Comparison of ENCODE assay signal across 15 cellular contexts in the genomic region with DNA sequence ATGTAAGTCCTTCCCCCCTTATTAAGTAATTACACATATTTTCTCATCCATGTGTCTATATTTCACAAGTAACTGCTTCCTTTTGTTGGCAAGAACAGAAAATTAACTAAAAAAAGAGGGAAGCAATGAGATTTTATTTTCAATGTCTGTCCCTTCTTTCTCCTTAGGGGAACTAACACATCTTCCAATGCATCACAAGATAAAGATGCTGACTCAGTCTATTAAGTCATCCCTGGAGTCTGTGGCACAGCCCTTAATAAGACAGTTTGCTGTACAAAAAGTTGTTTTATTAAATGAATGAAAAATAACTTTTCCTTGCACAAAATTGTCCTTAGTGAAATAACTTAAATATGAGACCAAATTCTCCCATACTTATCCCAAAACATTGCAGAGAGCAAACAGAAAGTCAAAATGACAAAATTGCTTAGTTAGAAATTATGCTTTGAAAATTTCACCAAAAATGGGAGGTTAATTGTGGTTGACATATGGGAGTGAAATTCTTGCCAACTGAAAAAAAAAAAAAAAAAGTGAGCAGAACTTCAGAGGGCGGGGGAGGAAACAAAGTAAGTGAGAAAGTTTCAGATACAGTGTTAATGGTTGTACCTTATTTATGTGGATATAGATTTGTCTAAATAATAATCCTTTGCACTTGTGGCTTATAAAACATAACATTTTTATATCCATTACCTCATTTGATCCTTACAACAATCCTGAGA.
DNase-seq lines count a peak whose midpoint lies in the region; TF ChIP-seq lines count a peak whose summit lies in the region.
"Had no signal": no experiment of that assay in that cellular context is flagged by ENCODE, and none has a peak within 500 bp of the region (broad histone marks: within the 10 kb centered on the region; RNA-seq: fewer than 3 reads in every experiment).

No MANE protein-coding gene starts in this region.

- no peaks in the 10 kb centered on the region for H3K9me3 ChIP-seq in ascending aorta
- no peaks in the 10 kb centered on the region for H3K9me3 ChIP-seq in BE2C
- H3K9me3 ChIP-seq: left ventricle myocardium inferior, pancreas, SJCRH30, tibial nerve had no signal

- TF ChIP-seq CTCF in ascending aorta (IDR thresholded peaks at IDR 0.05) = no peak
- no peak for TF ChIP-seq CTCF in BE2C (IDR thresholded peaks at IDR 0.05; ENCODE audit: low read depth, low read length)

- no peak overlapping the region for H3K4me3 ChIP-seq in ascending aorta
- no peak overlapping the region for H3K4me3 ChIP-seq in BE2C (ENCODE audit: low read depth, low read length)
- H3K4me3 ChIP-seq: left ventricle myocardium inferior, pancreas, SJCRH30, tibial nerve had no signal

- no peaks in the 10 kb centered on the region for H3K36me3 ChIP-seq in ascending aorta
- no peaks in the 10 kb centered on the region for H3K36me3 ChIP-seq in BE2C
- H3K36me3 ChIP-seq: left ventricle myocardium inferior, pancreas, SJCRH30, tibial nerve had no signal

- H3K27ac ChIP-seq in ascending aorta = no peak overlapping the region
- H3K27ac ChIP-seq: C4-2B, left ventricle myocardium inferior, pancreas, SJCRH30, tibial nerve had no signal

- no peaks in the 10 kb centered on the region for H3K27me3 ChIP-seq in ascending aorta
- H3K27me3 ChIP-seq in BE2C = no peaks in the 10 kb centered on the region
- H3K27me3 ChIP-seq: pancreas, SJCRH30, tibial nerve had no signal

- no peaks in the 10 kb centered on the region for H3K4me1 ChIP-seq in ascending aorta
- H3K4me1 ChIP-seq in BE2C = no peaks in the 10 kb centered on the region
- H3K4me1 ChIP-seq: left ventricle myocardium inferior, pancreas, SJCRH30, tibial nerve had no signal

- intact Hi-C loops in ascending aorta (cut with DNase I) = loop anchor here (5.0 kb wide), 1 partner anchor 52 kb away; no protein-coding TSS in a partner anchor

- DNase-seq in AG20443 (ENCODE audit: low spot score) (peak; percentile 58), Kasumi-1 (lab: John Stamatoyannopoulos, UW) (peak; percentile 1 to 13), amniotic epithelial cell (ENCODE audit: low read depth) (peak; percentile 69), glomerular visceral epithelial cell (ENCODE audit: extremely low spot score) (peak; percentile 22), ascending aorta (ENCODE audit: low spot score in 2 of 2) (no peak), NCI-H526 (lab: John Stamatoyannopoulos, UW) (no peak), BE2C (no peak), SW480 (ENCODE audit: low spot score) (no peak)
- DNase-seq: activated CD8-positive, alpha-beta T cell treated with anti-CD3 and anti-CD28 coated beads, Interleukin-2, amount 10 ng/mL, durations not matched to agents 7 days and 5 days; left ventricle myocardium inferior; NCI-H1436; pancreas; SJCRH30 had no signal

Comparison
In these comparisons a context has a peak if more than half of its experiments do, and no peak if none do; other contexts are left out.
1. DNase-seq: peak in AG20443 (single experiment), Kasumi-1 (2 of 2), amniotic epithelial cell (single experiment) and glomerular visceral epithelial cell (single experiment); none in ascending aorta (0 of 2), NCI-H526 (0 of 2), BE2C (single experiment) and SW480 (single experiment).